Comparison of ENCODE assay signal across 8 cellular contexts in genomic region chr2:173076557-173077345, GRCh38. TPM values are rescaled to one million over a fixed set of nuclear protein-coding genes. Genes with fewer than 3 reads are reported as not detected.
DNase-seq lines count a peak whose midpoint lies in the region; ATAC-seq and TF ChIP-seq lines count a peak whose summit lies in the region.

No MANE protein-coding gene starts in this region.

- H3K4me1 Mint-ChIP-seq in T-helper 2 cell treated with Interferon-gamma antibody and Interleukin-4, amounts not matched to agents 5 μg/mL and 100 μg/mL, for 36 hours (ENCODE audit: low read depth) = peaks cover 24% of the 10 kb centered on the region
- peaks cover 12% of the 10 kb centered on the region for H3K4me1 Mint-ChIP-seq in activated T-cell treated with anti-CD3 and anti-CD28 coated beads, Interleukin-2, amount 50 U/mL, for 4 hours (ENCODE audit: low read depth)

- TF ChIP-seq CTCF in HFF-Myc (IDR thresholded peaks at IDR 0.05; ENCODE audit: low read depth, low read length, missing control alignments) = no peak
- no peak for TF ChIP-seq CTCF in neutrophil (IDR thresholded peaks at IDR 0.05)

- peak overlapping the region; percentile 85 for H3K4me3 Mint-ChIP-seq in T-helper 2 cell treated with Interferon-gamma antibody and Interleukin-4, amounts not matched to agents 5 μg/mL and 100 μg/mL, for 36 hours
- H3K4me3 Mint-ChIP-seq in activated T-cell treated with anti-CD3 and anti-CD28 coated beads, Interleukin-2, amount 50 U/mL, for 4 hours = peak overlapping the region; percentile 77

- DNase-seq in T-helper 2 cell treated with Interferon-gamma antibody and Interleukin-4, amounts not matched to agents 5 μg/mL and 100 μg/mL, for 36 hours (ENCODE audit: low spot score) = peak; percentile 27
- DNase-seq in T-helper 2 cell = no peak
- DNase-seq in HFF-Myc (ENCODE audit: extremely low read depth, low read depth) = no peak
- peak; percentile 39 for DNase-seq in NCI-H1105 treated with DMSO at 0.1 percent for 48 hours (lab: John Stamatoyannopoulos, UW)
- no peak for DNase-seq in activated T-cell treated with anti-CD3 and anti-CD28 coated beads, Interleukin-2, amount 50 U/mL, for 4 hours
- DNase-seq in foreskin melanocyte = peak; percentile 49

- H3K36me3 Mint-ChIP-seq in T-helper 2 cell treated with Interferon-gamma antibody and Interleukin-4, amounts not matched to agents 5 μg/mL and 100 μg/mL, for 36 hours (ENCODE audit: low read depth) = no peaks in the 10 kb centered on the region
- H3K36me3 Mint-ChIP-seq in activated T-cell treated with anti-CD3 and anti-CD28 coated beads, Interleukin-2, amount 50 U/mL, for 4 hours (ENCODE audit: insufficient read depth) = no peaks in the 10 kb centered on the region

- no peaks in the 10 kb centered on the region for H3K36me3 ChIP-seq in neutrophil

- H3K4me3 ChIP-seq in HFF-Myc (replicated peaks; ENCODE audit: low read depth, low read length) (peak overlapping the region; percentile 65), neutrophil (ENCODE audit: low read depth in 1 of 2, low read length in 1 of 2) (peak overlapping the region; percentile 72 to 89)

- H3K9me3 ChIP-seq in neutrophil = no peaks in the 10 kb centered on the region

- no peaks in the 10 kb centered on the region for H3K9me3 Mint-ChIP-seq in T-helper 2 cell treated with Interferon-gamma antibody and Interleukin-4, amounts not matched to agents 5 μg/mL and 100 μg/mL, for 36 hours
- no peaks in the 10 kb centered on the region for H3K9me3 Mint-ChIP-seq in activated T-cell treated with anti-CD3 and anti-CD28 coated beads, Interleukin-2, amount 50 U/mL, for 4 hours

- no peak overlapping the region for H3K27ac ChIP-seq in neutrophil

- H3K27me3 Mint-ChIP-seq in T-helper 2 cell treated with Interferon-gamma antibody and Interleukin-4, amounts not matched to agents 5 μg/mL and 100 μg/mL, for 36 hours (ENCODE audit: low read depth) = peaks cover 31% of the 10 kb centered on the region
- H3K27me3 Mint-ChIP-seq in activated T-cell treated with anti-CD3 and anti-CD28 coated beads, Interleukin-2, amount 50 U/mL, for 4 hours (ENCODE audit: low read depth) = peaks cover 33% of the 10 kb centered on the region

- H3K27me3 ChIP-seq in neutrophil = peaks cover 43% of the 10 kb centered on the region

- H3K27ac Mint-ChIP-seq in T-helper 2 cell treated with Interferon-gamma antibody and Interleukin-4, amounts not matched to agents 5 μg/mL and 100 μg/mL, for 36 hours = peak overlapping the region; percentile 42

- H3K4me1 ChIP-seq in neutrophil (ENCODE audit: control insufficient read depth in 1 of 2, insufficient read depth in 1 of 2, low read depth in 1 of 2, low read length in 1 of 2) = peaks cover 13 to 17% of the 10 kb centered on the region in 2 experiments

- ATAC-seq in activated T-cell treated with anti-CD3 and anti-CD28 coated beads, Interleukin-2, amount 50 U/mL, for 4 hours = peak; percentile 23 to 26
- ATAC-seq in HG03097 (IDR thresholded peaks at IDR 0.05; ENCODE audit: low FRiP score, unreplicated experiment) = no peak

RNA-seq across cellular contexts. Expression of gene MAP3K20, which starts 1.1 kb away (rescaled TPM):
- total RNA-seq in activated T-cell treated with anti-CD3 and anti-CD28 coated beads, Interleukin-2, amount 50 U/mL, for 4 hours = 1 to 10 TPM; 5.9 to 8.6 (median 6.8) TPM

Comparison
In these comparisons a context has a peak if more than half of its experiments do, and no peak if none do; other contexts are left out.
1. DNase-seq: peak in T-helper 2 cell treated with Interferon-gamma antibody and Interleukin-4, amounts not matched to agents 5 μg/mL and 100 μg/mL, for 36 hours (single experiment), NCI-H1105 treated with DMSO at 0.1 percent for 48 hours (single experiment) and foreskin melanocyte (single experiment); none in T-helper 2 cell (0 of 5), HFF-Myc (single experiment) and activated T-cell treated with anti-CD3 and anti-CD28 coated beads, Interleukin-2, amount 50 U/mL, for 4 hours (single experiment).